1 cellular context compared by ENCODE assay signal in the genomic region with DNA sequence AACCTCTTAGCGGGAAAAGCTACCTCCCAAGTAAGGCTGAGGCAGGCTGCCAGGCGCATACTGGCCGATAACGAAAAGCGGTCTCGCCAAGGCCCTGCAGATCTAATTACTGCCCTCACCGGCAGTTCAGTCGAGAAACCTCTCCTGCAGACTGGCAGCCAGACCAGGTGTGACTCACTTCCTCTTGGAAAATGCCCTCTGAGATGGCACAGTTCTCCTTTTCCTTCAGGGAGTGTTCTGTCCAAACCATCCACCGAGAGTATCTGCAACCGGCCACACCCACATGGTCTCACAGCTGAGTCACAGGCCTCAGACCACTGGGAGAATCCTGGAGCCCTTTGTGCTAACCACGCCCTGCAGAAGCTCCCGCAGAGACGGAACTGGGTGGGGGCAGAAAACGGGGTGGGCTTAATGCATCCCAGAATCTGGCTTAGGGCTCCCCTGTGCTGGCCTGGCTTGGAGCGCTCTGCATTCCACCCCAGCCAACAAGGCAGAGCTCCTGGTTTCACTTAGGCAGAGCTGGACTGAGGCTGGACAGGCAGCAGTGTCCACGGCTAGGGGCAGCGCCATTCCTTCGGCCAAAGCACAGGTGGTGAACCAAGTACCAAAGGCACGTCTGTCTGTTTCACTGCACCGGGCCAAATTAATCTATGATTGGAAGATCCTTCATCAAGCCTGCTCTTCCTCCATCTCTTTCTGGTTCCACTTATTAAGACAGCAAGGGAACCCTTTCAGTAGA.
A peak's percentile ranks its signal among the peaks of the same experiment; 100 is the strongest.
TF ChIP-seq lines count a peak whose summit lies in the region.

No MANE protein-coding gene starts in this region.

TF ChIP-seq in PFSK-1, 5 proteins besides CTCF, POLR2A, EP300 and RAD21:
- TF ChIP-seq, protein P1, sequence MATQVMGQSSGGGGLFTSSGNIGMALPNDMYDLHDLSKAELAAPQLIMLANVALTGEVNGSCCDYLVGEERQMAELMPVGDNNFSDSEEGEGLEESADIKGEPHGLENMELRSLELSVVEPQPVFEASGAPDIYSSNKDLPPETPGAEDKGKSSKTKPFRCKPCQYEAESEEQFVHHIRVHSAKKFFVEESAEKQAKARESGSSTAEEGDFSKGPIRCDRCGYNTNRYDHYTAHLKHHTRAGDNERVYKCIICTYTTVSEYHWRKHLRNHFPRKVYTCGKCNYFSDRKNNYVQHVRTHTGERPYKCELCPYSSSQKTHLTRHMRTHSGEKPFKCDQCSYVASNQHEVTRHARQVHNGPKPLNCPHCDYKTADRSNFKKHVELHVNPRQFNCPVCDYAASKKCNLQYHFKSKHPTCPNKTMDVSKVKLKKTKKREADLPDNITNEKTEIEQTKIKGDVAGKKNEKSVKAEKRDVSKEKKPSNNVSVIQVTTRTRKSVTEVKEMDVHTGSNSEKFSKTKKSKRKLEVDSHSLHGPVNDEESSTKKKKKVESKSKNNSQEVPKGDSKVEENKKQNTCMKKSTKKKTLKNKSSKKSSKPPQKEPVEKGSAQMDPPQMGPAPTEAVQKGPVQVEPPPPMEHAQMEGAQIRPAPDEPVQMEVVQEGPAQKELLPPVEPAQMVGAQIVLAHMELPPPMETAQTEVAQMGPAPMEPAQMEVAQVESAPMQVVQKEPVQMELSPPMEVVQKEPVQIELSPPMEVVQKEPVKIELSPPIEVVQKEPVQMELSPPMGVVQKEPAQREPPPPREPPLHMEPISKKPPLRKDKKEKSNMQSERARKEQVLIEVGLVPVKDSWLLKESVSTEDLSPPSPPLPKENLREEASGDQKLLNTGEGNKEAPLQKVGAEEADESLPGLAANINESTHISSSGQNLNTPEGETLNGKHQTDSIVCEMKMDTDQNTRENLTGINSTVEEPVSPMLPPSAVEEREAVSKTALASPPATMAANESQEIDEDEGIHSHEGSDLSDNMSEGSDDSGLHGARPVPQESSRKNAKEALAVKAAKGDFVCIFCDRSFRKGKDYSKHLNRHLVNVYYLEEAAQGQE (IDR thresholded peaks at IDR 0.05; ENCODE audit: insufficient read depth in 1 of 2, low read depth in 2 of 2, low read length in 2 of 2), result no peak
- TF ChIP-seq TAF1 (IDR thresholded peaks at IDR 0.05; ENCODE audit: borderline replicate concordance, insufficient read depth, low read length) (no peak), SIN3A (IDR thresholded peaks at IDR 0.05; ENCODE audit: borderline replicate concordance, insufficient read depth, low read length) (peak; percentile 98; the same call in 1 of the 2 replicates), POLR2AphosphoS5 (IDR thresholded peaks at IDR 0.05; ENCODE audit: low read depth, low read length) (no peak; the same call in 1 of the 2 replicates), FOXP2 (optimal IDR thresholded peaks at IDR 0.05; ENCODE audit: borderline replicate concordance, extremely low read depth, extremely low read length, insufficient read depth) (peak; percentile 40)
